Comparison of ENCODE assay signal across 16 cellular contexts in genomic region chr5:170345971-170346370, GRCh38.
DNase-seq lines count a peak whose midpoint lies in the region; ATAC-seq and TF ChIP-seq lines count a peak whose summit lies in the region.
"Had no signal": no experiment of that assay in that cellular context is flagged by ENCODE, and none has a peak within 500 bp of the region (broad histone marks: within the 10 kb centered on the region; RNA-seq: fewer than 3 reads in every experiment).

No MANE protein-coding gene starts in this region.

- H3K27ac ChIP-seq in coronary artery = no peak overlapping the region
- H3K27ac ChIP-seq: 22Rv1, A549, C4-2B had no signal

- H3K4me3 ChIP-seq in coronary artery = no peak overlapping the region
- H3K4me3 ChIP-seq: A549, HAP-1 had no signal

- DNase-seq in NCI-H82 (lab: John Stamatoyannopoulos, UW) (peak; percentile 39), NCI-H82 treated with DMSO at 0.1 percent for 48 hours (lab: John Stamatoyannopoulos, UW; ENCODE audit: unreplicated experiment) (no peak), MV-4-11 (lab: John Stamatoyannopoulos, UW) (peak; percentile 3), coronary artery (ENCODE audit: low spot score) (peak; percentile 5), NCI-H2107 treated with DMSO at 0.1 percent for 48 hours (lab: John Stamatoyannopoulos, UW; ENCODE audit: unreplicated experiment) (no peak)
- DNase-seq: DMS153, DMS79, GDM1, Kasumi-1, KG1 had no signal

- TF ChIP-seq CTCF in coronary artery (IDR thresholded peaks at IDR 0.05) = no peak

- ATAC-seq in GM21825 (IDR thresholded peaks at IDR 0.05; ENCODE audit: unreplicated experiment) = no peak
- ATAC-seq in GM19467 (IDR thresholded peaks at IDR 0.05; ENCODE audit: unreplicated experiment) = no peak
- ATAC-seq: A549 had no signal

Comparison
In these comparisons a context has a peak if more than half of its experiments do, and no peak if none do; other contexts are left out.
1. DNase-seq: peak in NCI-H82 (single experiment), MV-4-11 (single experiment) and coronary artery (single experiment); none in NCI-H82 treated with DMSO at 0.1 percent for 48 hours (single experiment) and NCI-H2107 treated with DMSO at 0.1 percent for 48 hours (single experiment).